1 cellular context compared by ENCODE assay signal in the genomic region with DNA sequence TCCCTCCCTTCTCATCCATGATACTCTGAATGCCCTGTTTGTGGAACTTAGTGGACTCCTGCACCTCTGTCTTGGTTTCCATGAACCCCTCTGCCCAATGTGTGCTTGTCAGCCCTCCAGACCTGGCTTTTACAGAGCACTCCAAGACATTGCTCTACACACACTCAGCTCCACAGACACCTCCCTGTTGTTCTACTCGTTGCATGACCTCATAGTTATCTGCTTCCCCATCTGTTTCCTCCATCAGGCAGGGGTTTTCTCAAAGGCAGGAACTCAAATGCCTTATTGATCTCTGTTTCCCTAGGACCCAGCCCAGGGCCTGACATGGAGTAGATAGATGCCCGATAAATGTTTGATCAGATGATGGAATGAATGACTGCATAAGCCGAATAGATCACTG.
TF ChIP-seq lines count a peak whose summit lies in the region.

No MANE protein-coding gene starts in this region.

TF ChIP-seq in K562, 482 proteins besides CTCF, POLR2A, EP300 and RAD21 (continued from another document and continues in another):
- TF ChIP-seq ZEB2 (IDR thresholded peaks at IDR 0.05) (no peak), EP400 (IDR thresholded peaks at IDR 0.05) (no peak), SMAD2 (IDR thresholded peaks at IDR 0.05; ENCODE audit: low read depth, low read length) (no peak), TCF3 (CRISPR knock-in tag; IDR thresholded peaks at IDR 0.05) (peak; percentile 70), NEUROD1 (IDR thresholded peaks at IDR 0.05; ENCODE audit: borderline replicate concordance, low read depth, low read length, partially characterized antibody) (peak; percentile 43), ZBTB7A (IDR thresholded peaks at IDR 0.05; ENCODE audit: borderline replicate concordance, control insufficient read depth, low read depth, low read length) (no peak), RCOR1 (IDR thresholded peaks at IDR 0.05; ENCODE audit: borderline replicate concordance in 1 of 2, low read depth in 2 of 2, low read length in 2 of 2) (peak in 1 of 2 experiments; percentile 62; a peak in 1 of 4 replicates), PHF21A (IDR thresholded peaks at IDR 0.05; ENCODE audit: borderline replicate concordance, low read depth) (no peak), MBD1 (CRISPR knock-in tag; IDR thresholded peaks at IDR 0.05) (no peak), TEAD2 (tag; IDR thresholded peaks at IDR 0.05) (no peak), ZFP36 (IDR thresholded peaks at IDR 0.05; ENCODE audit: low read depth, low read length, partially characterized antibody) (no peak), POLR2AphosphoS5 (IDR thresholded peaks at IDR 0.05; ENCODE audit: control insufficient read depth, insufficient read depth, low read depth, low read length) (no peak), ZMIZ1 (IDR thresholded peaks at IDR 0.05; ENCODE audit: low read depth in 2 of 2, low read length in 2 of 2) (0 out of 4 replicates have a peak, but pooled peaks of 1 of the 2 experiments have one; percentile 30), ZNF408 (CRISPR knock-in tag; IDR thresholded peaks at IDR 0.05; ENCODE audit: low read depth) (no peak), CTBP1 (IDR thresholded peaks at IDR 0.05; ENCODE audit: borderline replicate concordance) (0 out of 2 replicates have a peak, but pooled peaks have one; percentile 40), SMARCA4 (IDR thresholded peaks at IDR 0.05) (peak; percentile 86), RHOXF2B (CRISPR knock-in tag; conservative IDR thresholded peaks at IDR 0.05) (no peak), CBFA2T3 (IDR thresholded peaks at IDR 0.05) (peak; percentile 70), MGA (IDR thresholded peaks at IDR 0.05) (no peak), THAP7 (CRISPR knock-in tag; IDR thresholded peaks at IDR 0.05) (no peak), HNRNPUL1 (IDR thresholded peaks at IDR 0.05; ENCODE audit: low read length) (no peak), CCNT2 (IDR thresholded peaks at IDR 0.05; ENCODE audit: borderline replicate concordance, extremely low read depth, insufficient read length, low read depth, low read length) (no peak), JUND (IDR thresholded peaks at IDR 0.05; ENCODE audit: borderline replicate concordance, low read depth, low read length) (peak; percentile 87), JUND (tag; IDR thresholded peaks at IDR 0.05; ENCODE audit: borderline replicate concordance, low read depth, low read length) (peak; percentile 82), ZNF197 (CRISPR knock-in tag; IDR thresholded peaks at IDR 0.05; ENCODE audit: low read depth) (no peak), ZNF764 (CRISPR knock-in tag; IDR thresholded peaks at IDR 0.05; ENCODE audit: low read depth) (no peak), NR2C1 (IDR thresholded peaks at IDR 0.05) (no peak), NR2C1 (tag; IDR thresholded peaks at IDR 0.05) (no peak), RBM34 (IDR thresholded peaks at IDR 0.05; ENCODE audit: borderline replicate concordance, insufficient read depth, low read length) (no peak), FUS (optimal IDR thresholded peaks at IDR 0.05; ENCODE audit: low read depth, low read length) (no peak), MTA1 (IDR thresholded peaks at IDR 0.05; ENCODE audit: borderline replicate concordance) (0 out of 2 replicates have a peak, but pooled peaks have one; percentile 26), HDAC8 (tag; IDR thresholded peaks at IDR 0.05) (no peak), ZNF133 (CRISPR knock-in tag; IDR thresholded peaks at IDR 0.05) (no peak), KDM1A (IDR thresholded peaks at IDR 0.05) (no peak), ELK1 (CRISPR knock-in tag; IDR thresholded peaks at IDR 0.05) (no peak), FOXK1 (CRISPR knock-in tag; IDR thresholded peaks at IDR 0.05; ENCODE audit: borderline replicate concordance) (no peak), ZNF146 (CRISPR knock-in tag; IDR thresholded peaks at IDR 0.05; ENCODE audit: unreplicated experiment) (no peak)
- TF ChIP-seq, protein P1, sequence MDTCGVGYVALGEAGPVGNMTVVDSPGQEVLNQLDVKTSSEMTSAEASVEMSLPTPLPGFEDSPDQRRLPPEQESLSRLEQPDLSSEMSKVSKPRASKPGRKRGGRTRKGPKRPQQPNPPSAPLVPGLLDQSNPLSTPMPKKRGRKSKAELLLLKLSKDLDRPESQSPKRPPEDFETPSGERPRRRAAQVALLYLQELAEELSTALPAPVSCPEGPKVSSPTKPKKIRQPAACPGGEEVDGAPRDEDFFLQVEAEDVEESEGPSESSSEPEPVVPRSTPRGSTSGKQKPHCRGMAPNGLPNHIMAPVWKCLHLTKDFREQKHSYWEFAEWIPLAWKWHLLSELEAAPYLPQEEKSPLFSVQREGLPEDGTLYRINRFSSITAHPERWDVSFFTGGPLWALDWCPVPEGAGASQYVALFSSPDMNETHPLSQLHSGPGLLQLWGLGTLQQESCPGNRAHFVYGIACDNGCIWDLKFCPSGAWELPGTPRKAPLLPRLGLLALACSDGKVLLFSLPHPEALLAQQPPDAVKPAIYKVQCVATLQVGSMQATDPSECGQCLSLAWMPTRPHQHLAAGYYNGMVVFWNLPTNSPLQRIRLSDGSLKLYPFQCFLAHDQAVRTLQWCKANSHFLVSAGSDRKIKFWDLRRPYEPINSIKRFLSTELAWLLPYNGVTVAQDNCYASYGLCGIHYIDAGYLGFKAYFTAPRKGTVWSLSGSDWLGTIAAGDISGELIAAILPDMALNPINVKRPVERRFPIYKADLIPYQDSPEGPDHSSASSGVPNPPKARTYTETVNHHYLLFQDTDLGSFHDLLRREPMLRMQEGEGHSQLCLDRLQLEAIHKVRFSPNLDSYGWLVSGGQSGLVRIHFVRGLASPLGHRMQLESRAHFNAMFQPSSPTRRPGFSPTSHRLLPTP (IDR thresholded peaks at IDR 0.05; ENCODE audit: borderline replicate concordance, extremely low read depth, insufficient read length), result no peak
